36 cellular contexts compared by ENCODE assay signal in the genomic region with DNA sequence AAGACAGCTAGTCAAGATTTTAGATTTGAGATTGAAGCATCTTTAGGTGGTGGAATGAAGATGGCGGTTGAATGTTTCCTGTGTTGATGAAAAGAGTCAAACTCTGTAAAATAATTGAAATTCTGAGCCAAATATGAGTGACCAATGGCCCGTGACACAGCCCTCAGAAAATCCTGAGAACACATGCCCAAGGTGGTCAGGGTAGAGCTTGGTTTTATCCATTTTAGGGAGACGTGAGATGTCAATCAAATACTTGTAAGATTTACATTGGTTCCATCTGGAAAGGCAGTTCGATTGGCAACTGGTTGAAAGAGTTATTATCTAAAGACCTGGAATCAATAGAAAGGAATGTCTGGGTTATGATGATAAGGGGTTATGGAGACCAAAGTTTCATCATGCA.
"Had no signal": no experiment of that assay in that cellular context is flagged by ENCODE, and none has a peak within 500 bp of the region (broad histone marks: within the 10 kb centered on the region; RNA-seq: fewer than 3 reads in every experiment).

No MANE protein-coding gene starts in this region.

- H3K27me3 ChIP-seq: MG63 had no signal

- DNase-seq: Karpas-422, Kasumi-1, MG63, MM.1S, MV-4-11, NCI-H1048, NCI-H1092, NCI-H1092 treated with DMSO at 0.1 percent for 48 hours, NCI-H1105, NCI-H1105 treated with DMSO at 0.1 percent for 48 hours, NCI-H1417, NCI-H1417 treated with DMSO at 0.1 percent for 48 hours, NCI-H1436, NCI-H1436 treated with DMSO at 0.1 percent for 48 hours, NCI-H146, NCI-H1694, NCI-H1694 treated with DMSO at 0.1 percent for 48 hours, NCI-H187, NCI-H187 treated with DMSO at 0.1 percent for 48 hours, NCI-H1930, NCI-H2029, NCI-H2029 treated with DMSO at 0.1 percent for 48 hours, NCI-H2081, NCI-H2081 treated with DMSO at 0.1 percent for 48 hours, NCI-H2107, NCI-H2171, NCI-H2171 treated with DMSO at 0.1 percent for 48 hours, NCI-H2227 treated with DMSO at 0.1 percent for 48 hours, NCI-H226, NCI-H345, NCI-H446, NCI-H446 treated with DMSO at 0.1 percent for 48 hours, NCI-H510A, NCI-H510A treated with DMSO at 0.1 percent for 48 hours, NCI-H524, NCI-H524 treated with DMSO at 0.1 percent for 48 hours had no signal

- H3K36me3 ChIP-seq: MG63 had no signal

- H3K9me3 ChIP-seq: MG63 had no signal

- H3K4me3 ChIP-seq: MG63 had no signal
